Comparison of ENCODE assay signal across 12 cellular contexts in genomic region chr5:37043693-37044092, GRCh38.
DNase-seq lines count a peak whose midpoint lies in the region; ATAC-seq, FAIRE-seq and TF ChIP-seq lines count a peak whose summit lies in the region.
"Had no signal": no experiment of that assay in that cellular context is flagged by ENCODE, and none has a peak within 500 bp of the region (broad histone marks: within the 10 kb centered on the region; RNA-seq: fewer than 3 reads in every experiment).

No MANE protein-coding gene starts in this region.

- DNase-seq in activated CD4-positive, alpha-beta T cell treated with anti-CD3 and anti-CD28 coated beads, Interleukin-2, amount 10 ng/mL, durations not matched to agents 7 days and 5 days, result peak; percentile 29
- no peak for DNase-seq in activated CD4-positive, alpha-beta T cell treated with anti-CD3 and anti-CD28 coated beads for 1 hour
- DNase-seq in MM.1S, result no peak
- peak; percentile 49 for DNase-seq in endodermal cell
- peak; percentile 14 for DNase-seq in small intestine
- DNase-seq in CD1c-positive myeloid dendritic cell (ENCODE audit: extremely low spot score), result no peak
- DNase-seq in natural killer cell, result no peak
- DNase-seq: activated T-cell treated with anti-CD3 and anti-CD28 coated beads, Interleukin-2, amount 50 U/mL, for 1 hour; stimulated activated CD4-positive, alpha-beta T cell treated with anti-CD3 and anti-CD28 coated beads, Interleukin-15, amount 100 ng/mL, for 24 hours had no signal

- H3K4me3 Mint-ChIP-seq in activated CD4-positive, alpha-beta T cell treated with anti-CD3 and anti-CD28 coated beads, Interleukin-2, amount 10 ng/mL, durations not matched to agents 7 days and 5 days, result no peak overlapping the region
- H3K4me3 Mint-ChIP-seq in endodermal cell, result no peak overlapping the region
- no peak overlapping the region for H3K4me3 Mint-ChIP-seq in natural killer cell
- H3K4me3 Mint-ChIP-seq: nephron had no signal

- H3K9ac ChIP-seq in MM.1S (ENCODE audit: low read length) (no peak overlapping the region), endodermal cell (ENCODE audit: extremely low read depth, low read length, poor library complexity, severe bottlenecking) (no peak overlapping the region)

- no peaks in the 10 kb centered on the region for H3K27me3 ChIP-seq in MM.1S (replicated peaks; ENCODE audit: insufficient read depth, low read length)
- H3K27me3 ChIP-seq in endodermal cell (ENCODE audit: control insufficient read depth, insufficient read depth, low read length, poor library complexity, severe bottlenecking), result no peaks in the 10 kb centered on the region
- no peaks in the 10 kb centered on the region for H3K27me3 ChIP-seq in small intestine (ENCODE audit: control insufficient read depth in 2 of 2, insufficient read depth in 2 of 2, low read length in 2 of 2)

- peaks cover 12% of the 10 kb centered on the region for H3K36me3 Mint-ChIP-seq in activated CD4-positive, alpha-beta T cell treated with anti-CD3 and anti-CD28 coated beads, Interleukin-2, amount 10 ng/mL, durations not matched to agents 7 days and 5 days (ENCODE audit: low read depth)
- H3K36me3 Mint-ChIP-seq in endodermal cell (ENCODE audit: low read depth), result peaks cover 31% of the 10 kb centered on the region
- H3K36me3 Mint-ChIP-seq in natural killer cell, result no peaks in the 10 kb centered on the region

- WGBS in endodermal cell (ENCODE audit: insufficient coverage in 1 of 2, insufficient read length in 1 of 2), 2 experiments, result 83 to 88% methylated on average over 1 to 2 of the region's 2 CpGs
- WGBS in small intestine, 3 donors, result 77 to 82% (median 81%) methylated on average over 2 of the region's 2 CpGs

- no peaks in the 10 kb centered on the region for H3K79me2 ChIP-seq in MM.1S (ENCODE audit: low read length)

- FAIRE-seq in small intestine (lab: Jason Lieb, UNC), result no peak
- FAIRE-seq: colon had no signal

- ATAC-seq in GM19035 (IDR thresholded peaks at IDR 0.05; ENCODE audit: unreplicated experiment) (no peak), natural killer cell (no peak)

- intact Hi-C loops in natural killer cell (cut with micrococcal nuclease), result no loop called here

- H3K4me1 Mint-ChIP-seq in activated CD4-positive, alpha-beta T cell treated with anti-CD3 and anti-CD28 coated beads, Interleukin-2, amount 10 ng/mL, durations not matched to agents 7 days and 5 days, result no peaks in the 10 kb centered on the region
- H3K4me1 Mint-ChIP-seq in endodermal cell (no peaks in the 10 kb centered on the region), natural killer cell (no peaks in the 10 kb centered on the region)
- H3K4me1 Mint-ChIP-seq: nephron had no signal

- H3K4me3 ChIP-seq in MM.1S (ENCODE audit: low read length) (no peak overlapping the region), endodermal cell (ENCODE audit: low read length) (no peak overlapping the region), small intestine (ENCODE audit: low read depth in 1 of 2, low read length in 2 of 2) (no peak overlapping the region)

- no peaks in the 10 kb centered on the region for H3K9me3 ChIP-seq in MM.1S (replicated peaks; ENCODE audit: insufficient read depth, low read length)
- no peaks in the 10 kb centered on the region for H3K9me3 ChIP-seq in endodermal cell (ENCODE audit: control insufficient read depth, low read length)
- no peaks in the 10 kb centered on the region for H3K9me3 ChIP-seq in small intestine (ENCODE audit: control insufficient read depth, low read depth)

- no peaks in the 10 kb centered on the region for H4K20me1 ChIP-seq in MM.1S (ENCODE audit: insufficient read depth, low read length)

- H3F3A ChIP-seq in MM.1S (ENCODE audit: insufficient read depth, low read length), result no peaks in the 10 kb centered on the region; the same call in 1 of the 2 replicates

- H3K4me2 ChIP-seq in MM.1S (ENCODE audit: low read depth, low read length), result no peak overlapping the region

- H3K36me3 ChIP-seq in MM.1S (replicated peaks; ENCODE audit: insufficient read depth, low read length) (peaks cover 4% of the 10 kb centered on the region), endodermal cell (ENCODE audit: control insufficient read depth, insufficient read depth, low read length) (peaks cover 68% of the 10 kb centered on the region), small intestine (ENCODE audit: control insufficient read depth in 2 of 2, insufficient read depth in 2 of 2, low read length in 2 of 2) (peaks cover 7 to 8% of the 10 kb centered on the region in 2 donors)

- H3K9me2 ChIP-seq in MM.1S (replicated peaks; ENCODE audit: insufficient read depth, low read length), result no peaks in the 10 kb centered on the region

- TF ChIP-seq CTCF in MM.1S (IDR thresholded peaks at IDR 0.05; ENCODE audit: low read length) (0 out of 2 replicates have a peak, but pooled peaks have one; percentile 13), endodermal cell (conservative IDR thresholded peaks at IDR 0.05) (peak; percentile 72), natural killer cell (IDR thresholded peaks at IDR 0.05) (no peak)

- H3K27ac Mint-ChIP-seq in activated CD4-positive, alpha-beta T cell treated with anti-CD3 and anti-CD28 coated beads, Interleukin-2, amount 10 ng/mL, durations not matched to agents 7 days and 5 days, result no peak overlapping the region
- H3K27ac Mint-ChIP-seq in endodermal cell (no peak overlapping the region), natural killer cell (no peak overlapping the region)
- H3K27ac Mint-ChIP-seq: nephron had no signal

- H3K9me3 Mint-ChIP-seq in activated CD4-positive, alpha-beta T cell treated with anti-CD3 and anti-CD28 coated beads, Interleukin-2, amount 10 ng/mL, durations not matched to agents 7 days and 5 days, result no peaks in the 10 kb centered on the region
- H3K9me3 Mint-ChIP-seq in endodermal cell, result no peaks in the 10 kb centered on the region
- no peaks in the 10 kb centered on the region for H3K9me3 Mint-ChIP-seq in natural killer cell
- H3K9me3 Mint-ChIP-seq: nephron had no signal

- CTCF ChIA-PET in activated CD4-positive, alpha-beta T cell treated with anti-CD3 and anti-CD28 coated beads, Interleukin-2, amount 10 ng/mL, durations not matched to agents 7 days and 5 days (lab: Charles Lee), result interaction anchor here (0.5 to 1.4 kb wide), 2 partner anchors 28 to 735 kb away, joined by 3 read pairs; no protein-coding TSS in a partner anchor

- no peak overlapping the region for H2AFZ ChIP-seq in MM.1S (ENCODE audit: low read length)

- no peaks in the 10 kb centered on the region for H3K27me3 Mint-ChIP-seq in activated CD4-positive, alpha-beta T cell treated with anti-CD3 and anti-CD28 coated beads, Interleukin-2, amount 10 ng/mL, durations not matched to agents 7 days and 5 days
- H3K27me3 Mint-ChIP-seq in endodermal cell (ENCODE audit: insufficient read depth) (no peaks in the 10 kb centered on the region), natural killer cell (ENCODE audit: low read depth in 2 of 2) (no peaks in the 10 kb centered on the region)

- H3K4me1 ChIP-seq in MM.1S (ENCODE audit: low read length), result no peaks in the 10 kb centered on the region
- no peaks in the 10 kb centered on the region for H3K4me1 ChIP-seq in endodermal cell (ENCODE audit: control insufficient read depth, insufficient read depth, low read length)
- no peaks in the 10 kb centered on the region for H3K4me1 ChIP-seq in small intestine (ENCODE audit: control insufficient read depth in 2 of 2, insufficient read depth in 1 of 2, low read depth in 1 of 2, low read length in 1 of 2)

- H3K27ac ChIP-seq in MM.1S (ENCODE audit: low read length) (no peak overlapping the region), endodermal cell (ENCODE audit: low read depth, low read length) (no peak overlapping the region), small intestine (ENCODE audit: low read depth in 1 of 2, low read length in 1 of 2) (no peak overlapping the region)

- POLR2A ChIA-PET in activated CD4-positive, alpha-beta T cell treated with anti-CD3 and anti-CD28 coated beads, Interleukin-2, amount 10 ng/mL, durations not matched to agents 7 days and 5 days (lab: Charles Lee), result no interaction called here

Comparison
In these comparisons a context has a peak if more than half of its experiments do, and no peak if none do; other contexts are left out.
1. DNase-seq: peak in activated CD4-positive, alpha-beta T cell treated with anti-CD3 and anti-CD28 coated beads, Interleukin-2, amount 10 ng/mL, durations not matched to agents 7 days and 5 days (single experiment), endodermal cell (single experiment) and small intestine (single experiment); none in activated CD4-positive, alpha-beta T cell treated with anti-CD3 and anti-CD28 coated beads for 1 hour (single experiment), MM.1S (single experiment), CD1c-positive myeloid dendritic cell (single experiment) and natural killer cell (single experiment).